26 cellular contexts compared by ENCODE assay signal in genomic region chr18:54765636-54766035, GRCh38.
DNase-seq lines count a peak whose midpoint lies in the region; ATAC-seq and TF ChIP-seq lines count a peak whose summit lies in the region.
"Had no signal": no experiment of that assay in that cellular context is flagged by ENCODE, and none has a peak within 500 bp of the region (broad histone marks: within the 10 kb centered on the region; RNA-seq: fewer than 3 reads in every experiment).

No MANE protein-coding gene starts in this region.

- intact Hi-C loops in Calu3 (cut with micrococcal nuclease; ENCODE audit: unreplicated experiment) (loop anchor here (2.0 kb wide), 3 partner anchors 63 to 181 kb away; partner anchors contain the start of gene RAB27B), prostate gland (cut with DNase I) (no loop called here)

- no peaks in the 10 kb centered on the region for H3K9me2 ChIP-seq in hepatocyte (replicated peaks; ENCODE audit: insufficient read depth)

- peak overlapping the region; percentile 23 for H3K4me3 Mint-ChIP-seq in Calu3 (ENCODE audit: low read depth, unreplicated experiment)
- H3K4me3 Mint-ChIP-seq: activated naive CD4-positive, alpha-beta T cell treated with anti-CD3 and anti-CD28 coated beads for 36 hours; CD4-positive, alpha-beta memory T cell; IgD-negative memory B cell; nephron had no signal

- H4K20me1 ChIP-seq in hepatocyte (ENCODE audit: insufficient read depth, poor library complexity, severe bottlenecking): no peaks in the 10 kb centered on the region

- H3K36me3 Mint-ChIP-seq in Calu3 (ENCODE audit: insufficient read depth, unreplicated experiment): peaks cover 18% of the 10 kb centered on the region
- H3K36me3 Mint-ChIP-seq: CD4-positive, alpha-beta memory T cell had no signal

- H2AFZ ChIP-seq in hepatocyte: no peak overlapping the region
- H2AFZ ChIP-seq: GM23248 had no signal

- CTCF ChIA-PET in Calu3 (lab: Charles Lee): interaction anchor here (1.2 kb wide), 1 partner anchor 9 kb away, joined by 6 read pairs; no protein-coding TSS in a partner anchor

- H3K27me3 ChIP-seq in hepatocyte (no peaks in the 10 kb centered on the region), prostate gland (replicated peaks; ENCODE audit: insufficient read depth) (no peaks in the 10 kb centered on the region), foreskin keratinocyte (no peaks in the 10 kb centered on the region)
- H3K27me3 ChIP-seq: adrenal gland, brain microvascular endothelial cell, right atrium auricular region had no signal

- peak overlapping the region; percentile 99 for H3K27ac ChIP-seq in VCaP
- H3K27ac ChIP-seq in hepatocyte: peak overlapping the region; percentile 93
- H3K27ac ChIP-seq in prostate gland: peak overlapping the region; percentile 59 to 78
- H3K27ac ChIP-seq in foreskin keratinocyte: no peak overlapping the region
- H3K27ac ChIP-seq: adrenal gland, brain microvascular endothelial cell, GM23248, right atrium auricular region had no signal

- H3K9me3 ChIP-seq in hepatocyte (ENCODE audit: low read depth): no peaks in the 10 kb centered on the region
- no peaks in the 10 kb centered on the region for H3K9me3 ChIP-seq in prostate gland
- H3K9me3 ChIP-seq: adrenal gland, right atrium auricular region had no signal

- no peaks in the 10 kb centered on the region for H3K9me3 Mint-ChIP-seq in Calu3 (ENCODE audit: low read depth, unreplicated experiment)
- H3K9me3 Mint-ChIP-seq: activated naive CD4-positive, alpha-beta T cell treated with anti-CD3 and anti-CD28 coated beads for 36 hours; CD4-positive, alpha-beta memory T cell; nephron had no signal

- peak overlapping the region; percentile 18 for H3K4me2 ChIP-seq in hepatocyte

- DNase-seq in Calu3 (no peak), hepatocyte (ENCODE audit: low spot score) (no peak), prostate gland (ENCODE audit: low spot score) (no peak), foreskin keratinocyte (no peak), NAMALWA (ENCODE audit: low spot score) (no peak), middle frontal gyrus (ENCODE audit: extremely low spot score, low spot score) (no peak)
- DNase-seq: activated CD4-positive, alpha-beta T cell treated with anti-CD3 and anti-CD28 coated beads, Interleukin-2, amount 50 U/mL, for 48 hours; activated CD4-positive, CD25-positive, alpha-beta regulatory T cell; activated naive CD4-positive, alpha-beta T cell treated with anti-CD3 and anti-CD28 coated beads for 36 hours; adrenal gland; brain microvascular endothelial cell; CD4-positive, alpha-beta memory T cell; DMS 273 treated with DMSO at 0.1 percent for 48 hours; foreskin melanocyte; GM23248; NCI-H1105 treated with DMSO at 0.1 percent for 48 hours; NCI-H2029; SIG-M5; stimulated activated CD4-positive, alpha-beta T cell treated with anti-CD3 and anti-CD28 coated beads, Interleukin-2, amount 100 ng/mL, for 48 hours; SW 1271; T-helper 9 cell had no signal

- H3K27ac Mint-ChIP-seq in Calu3 (ENCODE audit: unreplicated experiment): peak overlapping the region; percentile 82
- H3K27ac Mint-ChIP-seq: activated naive CD4-positive, alpha-beta T cell treated with anti-CD3 and anti-CD28 coated beads for 36 hours; CD4-positive, alpha-beta memory T cell; IgD-negative memory B cell; nephron had no signal

- no peak for TF ChIP-seq CTCF in Calu3 (IDR thresholded peaks at IDR 0.05; ENCODE audit: unreplicated experiment)
- no peak for TF ChIP-seq CTCF in VCaP (conservative IDR thresholded peaks at IDR 0.05)
- no peak for TF ChIP-seq CTCF in hepatocyte (IDR thresholded peaks at IDR 0.05; ENCODE audit: poor library complexity)
- no peak for TF ChIP-seq CTCF in prostate gland (IDR thresholded peaks at IDR 0.05)
- TF ChIP-seq CTCF in foreskin keratinocyte (conservative IDR thresholded peaks at IDR 0.05): no peak

- H3K4me1 ChIP-seq in hepatocyte (ENCODE audit: insufficient read depth) (peaks cover 60% of the 10 kb centered on the region), prostate gland (replicated peaks) (peaks cover 2% of the 10 kb centered on the region), foreskin keratinocyte (no peaks in the 10 kb centered on the region)
- H3K4me1 ChIP-seq: adrenal gland, right atrium auricular region had no signal

- peaks cover 85% of the 10 kb centered on the region for H3K4me1 Mint-ChIP-seq in Calu3 (ENCODE audit: low read depth, unreplicated experiment)
- H3K4me1 Mint-ChIP-seq: CD4-positive, alpha-beta memory T cell; IgD-negative memory B cell had no signal

- H3K79me2 ChIP-seq in hepatocyte: no peaks in the 10 kb centered on the region

- H3K36me3 ChIP-seq in hepatocyte (replicated peaks; ENCODE audit: insufficient read depth, low read depth) (no peaks in the 10 kb centered on the region), prostate gland (no peaks in the 10 kb centered on the region)
- H3K36me3 ChIP-seq: adrenal gland, brain microvascular endothelial cell, right atrium auricular region had no signal

- BruUV-seq in Calu3 (replicated peaks; lab: Mats Ljungman, UMichigan): no TSS peak

- no peak overlapping the region for H3K4me3 ChIP-seq in hepatocyte
- no peak overlapping the region for H3K4me3 ChIP-seq in prostate gland
- H3K4me3 ChIP-seq: adrenal gland, GM23248, right atrium auricular region had no signal

- no peaks in the 10 kb centered on the region for H3K27me3 Mint-ChIP-seq in Calu3 (ENCODE audit: unreplicated experiment)

- ATAC-seq in foreskin keratinocyte (no peak), GM21619 (IDR thresholded peaks at IDR 0.05; ENCODE audit: unreplicated experiment) (no peak)

- TF ChIP-seq POLR2A in prostate gland (IDR thresholded peaks at IDR 0.05): no peak
